2 cellular contexts compared by ENCODE assay signal in the genomic region with DNA sequence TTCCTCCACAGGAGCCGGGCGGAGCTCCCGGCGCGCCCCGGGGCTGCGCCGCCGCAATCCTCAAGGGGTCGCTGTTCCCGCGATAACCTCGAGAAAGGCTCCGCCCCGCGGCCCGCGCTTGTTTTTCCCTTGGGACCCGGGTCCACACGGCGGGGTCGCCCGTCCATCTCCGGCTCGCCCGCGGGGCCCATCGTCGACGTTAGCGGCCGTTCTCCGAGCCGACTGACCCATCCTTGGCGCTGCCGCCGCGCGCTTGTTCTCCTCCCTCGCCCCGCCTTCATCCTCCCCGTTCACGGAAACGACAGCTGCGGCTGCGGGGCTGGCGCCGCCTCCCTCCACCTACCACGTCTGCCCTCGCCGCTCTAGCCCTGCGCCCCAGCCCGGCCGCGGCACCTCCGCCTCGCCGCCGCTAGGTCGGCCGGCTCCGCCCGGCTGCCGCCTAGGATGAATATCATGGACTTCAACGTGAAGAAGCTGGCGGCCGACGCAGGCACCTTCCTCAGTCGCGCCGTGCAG.
A peak's percentile ranks its signal among the peaks of the same experiment; 100 is the strongest.
TF ChIP-seq lines count a peak whose summit lies in the region.

SH3GLB1 (plus strand) TSS at position 121 of the 516 bp plus-strand sequence; CDS start at position 445, 324 bp downstream.

TF ChIP-seq in A549, 52 proteins besides CTCF, POLR2A, EP300 and RAD21 (continued from another document and continues in another):
- TF ChIP-seq HES2 (IDR thresholded peaks at IDR 0.05): no peak
- no peak for TF ChIP-seq POLR2AphosphoS2 (conservative IDR thresholded peaks at IDR 0.05; ENCODE audit: low read length)
- TF ChIP-seq RCOR1 (IDR thresholded peaks at IDR 0.05; ENCODE audit: low read depth, low read length): no peak
- TF ChIP-seq, protein P1, sequence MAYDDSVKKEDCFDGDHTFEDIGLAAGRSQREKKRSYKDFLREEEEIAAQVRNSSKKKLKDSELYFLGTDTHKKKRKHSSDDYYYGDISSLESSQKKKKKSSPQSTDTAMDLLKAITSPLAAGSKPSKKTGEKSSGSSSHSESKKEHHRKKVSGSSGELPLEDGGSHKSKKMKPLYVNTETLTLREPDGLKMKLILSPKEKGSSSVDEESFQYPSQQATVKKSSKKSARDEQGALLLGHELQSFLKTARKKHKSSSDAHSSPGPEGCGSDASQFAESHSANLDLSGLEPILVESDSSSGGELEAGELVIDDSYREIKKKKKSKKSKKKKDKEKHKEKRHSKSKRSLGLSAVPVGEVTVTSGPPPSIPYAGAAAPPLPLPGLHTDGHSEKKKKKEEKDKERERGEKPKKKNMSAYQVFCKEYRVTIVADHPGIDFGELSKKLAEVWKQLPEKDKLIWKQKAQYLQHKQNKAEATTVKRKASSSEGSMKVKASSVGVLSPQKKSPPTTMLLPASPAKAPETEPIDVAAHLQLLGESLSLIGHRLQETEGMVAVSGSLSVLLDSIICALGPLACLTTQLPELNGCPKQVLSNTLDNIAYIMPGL (CRISPR knock-in tag; IDR thresholded peaks at IDR 0.05; ENCODE audit: borderline replicate concordance): no peak
- no peak for TF ChIP-seq HOXA7 (CRISPR knock-in tag; IDR thresholded peaks at IDR 0.05)
- TF ChIP-seq PHF8 (IDR thresholded peaks at IDR 0.05; ENCODE audit: borderline replicate concordance, low read depth): no peak; the same call in 1 of the 2 replicates
- peak; percentile 41; the same call in 2 of the 3 replicates for TF ChIP-seq SMC3 (IDR thresholded peaks at IDR 0.05)
- no peak for TF ChIP-seq NR3C1 (IDR thresholded peaks at IDR 0.05)
- TF ChIP-seq CBX2 (IDR thresholded peaks at IDR 0.05; ENCODE audit: borderline replicate concordance, low read depth): no peak
- TF ChIP-seq ZSCAN20 (CRISPR knock-in tag; IDR thresholded peaks at IDR 0.05): no peak
- peak; percentile 41 for TF ChIP-seq CHD2 (IDR thresholded peaks at IDR 0.05; ENCODE audit: low read length, partially characterized antibody)
- no peak for TF ChIP-seq MYC (IDR thresholded peaks at IDR 0.05; ENCODE audit: borderline replicate concordance, low read length)
- TF ChIP-seq JUNB (IDR thresholded peaks at IDR 0.05): no peak
- TF ChIP-seq ZFP36 (IDR thresholded peaks at IDR 0.05; ENCODE audit: borderline replicate concordance, partially characterized antibody): no peak
- TF ChIP-seq CEBPB (IDR thresholded peaks at IDR 0.05): no peak
- TF ChIP-seq HEYL (CRISPR knock-in tag; IDR thresholded peaks at IDR 0.05): no peak
- TF ChIP-seq, protein P2, sequence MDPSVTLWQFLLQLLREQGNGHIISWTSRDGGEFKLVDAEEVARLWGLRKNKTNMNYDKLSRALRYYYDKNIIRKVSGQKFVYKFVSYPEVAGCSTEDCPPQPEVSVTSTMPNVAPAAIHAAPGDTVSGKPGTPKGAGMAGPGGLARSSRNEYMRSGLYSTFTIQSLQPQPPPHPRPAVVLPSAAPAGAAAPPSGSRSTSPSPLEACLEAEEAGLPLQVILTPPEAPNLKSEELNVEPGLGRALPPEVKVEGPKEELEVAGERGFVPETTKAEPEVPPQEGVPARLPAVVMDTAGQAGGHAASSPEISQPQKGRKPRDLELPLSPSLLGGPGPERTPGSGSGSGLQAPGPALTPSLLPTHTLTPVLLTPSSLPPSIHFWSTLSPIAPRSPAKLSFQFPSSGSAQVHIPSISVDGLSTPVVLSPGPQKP (IDR thresholded peaks at IDR 0.05; ENCODE audit: low read depth, low read length): no peak
- no peak for TF ChIP-seq RARB (CRISPR knock-in tag; IDR thresholded peaks at IDR 0.05)
- no peak for TF ChIP-seq FOSL2 (IDR thresholded peaks at IDR 0.05)
- TF ChIP-seq FOSL2 (CRISPR knock-in tag; IDR thresholded peaks at IDR 0.05): no peak
- peak; percentile 41 to 59; a peak in 3 of 5 replicates for TF ChIP-seq JUN (IDR thresholded peaks at IDR 0.05)
- no peak for TF ChIP-seq EHF (CRISPR knock-in tag; IDR thresholded peaks at IDR 0.05)
- TF ChIP-seq, protein P3, sequence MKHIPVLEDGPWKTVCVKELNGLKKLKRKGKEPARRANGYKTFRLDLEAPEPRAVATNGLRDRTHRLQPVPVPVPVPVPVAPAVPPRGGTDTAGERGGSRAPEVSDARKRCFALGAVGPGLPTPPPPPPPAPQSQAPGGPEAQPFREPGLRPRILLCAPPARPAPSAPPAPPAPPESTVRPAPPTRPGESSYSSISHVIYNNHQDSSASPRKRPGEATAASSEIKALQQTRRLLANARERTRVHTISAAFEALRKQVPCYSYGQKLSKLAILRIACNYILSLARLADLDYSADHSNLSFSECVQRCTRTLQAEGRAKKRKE (CRISPR knock-in tag; IDR thresholded peaks at IDR 0.05; ENCODE audit: low read depth): no peak
- no peak for TF ChIP-seq CBX8 (IDR thresholded peaks at IDR 0.05)
- TF ChIP-seq, protein P4, sequence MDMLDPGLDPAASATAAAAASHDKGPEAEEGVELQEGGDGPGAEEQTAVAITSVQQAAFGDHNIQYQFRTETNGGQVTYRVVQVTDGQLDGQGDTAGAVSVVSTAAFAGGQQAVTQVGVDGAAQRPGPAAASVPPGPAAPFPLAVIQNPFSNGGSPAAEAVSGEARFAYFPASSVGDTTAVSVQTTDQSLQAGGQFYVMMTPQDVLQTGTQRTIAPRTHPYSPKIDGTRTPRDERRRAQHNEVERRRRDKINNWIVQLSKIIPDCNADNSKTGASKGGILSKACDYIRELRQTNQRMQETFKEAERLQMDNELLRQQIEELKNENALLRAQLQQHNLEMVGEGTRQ (IDR thresholded peaks at IDR 0.05): no peak
- no peak for TF ChIP-seq CHD4 (IDR thresholded peaks at IDR 0.05; ENCODE audit: borderline replicate concordance)
- no peak for TF ChIP-seq TFCP2L1 (CRISPR knock-in tag; IDR thresholded peaks at IDR 0.05)
- TF ChIP-seq, protein P5, sequence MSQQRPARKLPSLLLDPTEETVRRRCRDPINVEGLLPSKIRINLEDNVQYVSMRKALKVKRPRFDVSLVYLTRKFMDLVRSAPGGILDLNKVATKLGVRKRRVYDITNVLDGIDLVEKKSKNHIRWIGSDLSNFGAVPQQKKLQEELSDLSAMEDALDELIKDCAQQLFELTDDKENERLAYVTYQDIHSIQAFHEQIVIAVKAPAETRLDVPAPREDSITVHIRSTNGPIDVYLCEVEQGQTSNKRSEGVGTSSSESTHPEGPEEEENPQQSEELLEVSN (IDR thresholded peaks at IDR 0.05; ENCODE audit: borderline replicate concordance, low read depth): no peak
- TF ChIP-seq EHMT2 (IDR thresholded peaks at IDR 0.05; ENCODE audit: low read depth): no peak

TF ChIP-seq in GM12878, 131 proteins besides CTCF, POLR2A, EP300 and RAD21 (continued from another document and continues in another):
- TF ChIP-seq FOXM1 (IDR thresholded peaks at IDR 0.05; ENCODE audit: low read depth, low read length): peak; percentile 67; the same call in 1 of the 2 replicates
- peak; percentile 73; the same call in 1 of the 2 replicates for TF ChIP-seq RBBP5 (conservative IDR thresholded peaks at IDR 0.05)
- TF ChIP-seq NBN (IDR thresholded peaks at IDR 0.05): peak; percentile 87; the same call in 1 of the 2 replicates
- TF ChIP-seq BACH1 (IDR thresholded peaks at IDR 0.05; ENCODE audit: borderline replicate concordance): peak; percentile 30
- 0 out of 2 replicates have a peak, but pooled peaks have one; percentile 3 for TF ChIP-seq MEF2A (IDR thresholded peaks at IDR 0.05; ENCODE audit: insufficient read depth, low read depth, low read length)
- no peak for TF ChIP-seq NRF1 (conservative IDR thresholded peaks at IDR 0.05; ENCODE audit: low read depth, low read length)
- peak; percentile 12; the same call in 1 of the 2 replicates for TF ChIP-seq SMC3 (IDR thresholded peaks at IDR 0.05; ENCODE audit: borderline replicate concordance, low read length)
- TF ChIP-seq, protein P6, sequence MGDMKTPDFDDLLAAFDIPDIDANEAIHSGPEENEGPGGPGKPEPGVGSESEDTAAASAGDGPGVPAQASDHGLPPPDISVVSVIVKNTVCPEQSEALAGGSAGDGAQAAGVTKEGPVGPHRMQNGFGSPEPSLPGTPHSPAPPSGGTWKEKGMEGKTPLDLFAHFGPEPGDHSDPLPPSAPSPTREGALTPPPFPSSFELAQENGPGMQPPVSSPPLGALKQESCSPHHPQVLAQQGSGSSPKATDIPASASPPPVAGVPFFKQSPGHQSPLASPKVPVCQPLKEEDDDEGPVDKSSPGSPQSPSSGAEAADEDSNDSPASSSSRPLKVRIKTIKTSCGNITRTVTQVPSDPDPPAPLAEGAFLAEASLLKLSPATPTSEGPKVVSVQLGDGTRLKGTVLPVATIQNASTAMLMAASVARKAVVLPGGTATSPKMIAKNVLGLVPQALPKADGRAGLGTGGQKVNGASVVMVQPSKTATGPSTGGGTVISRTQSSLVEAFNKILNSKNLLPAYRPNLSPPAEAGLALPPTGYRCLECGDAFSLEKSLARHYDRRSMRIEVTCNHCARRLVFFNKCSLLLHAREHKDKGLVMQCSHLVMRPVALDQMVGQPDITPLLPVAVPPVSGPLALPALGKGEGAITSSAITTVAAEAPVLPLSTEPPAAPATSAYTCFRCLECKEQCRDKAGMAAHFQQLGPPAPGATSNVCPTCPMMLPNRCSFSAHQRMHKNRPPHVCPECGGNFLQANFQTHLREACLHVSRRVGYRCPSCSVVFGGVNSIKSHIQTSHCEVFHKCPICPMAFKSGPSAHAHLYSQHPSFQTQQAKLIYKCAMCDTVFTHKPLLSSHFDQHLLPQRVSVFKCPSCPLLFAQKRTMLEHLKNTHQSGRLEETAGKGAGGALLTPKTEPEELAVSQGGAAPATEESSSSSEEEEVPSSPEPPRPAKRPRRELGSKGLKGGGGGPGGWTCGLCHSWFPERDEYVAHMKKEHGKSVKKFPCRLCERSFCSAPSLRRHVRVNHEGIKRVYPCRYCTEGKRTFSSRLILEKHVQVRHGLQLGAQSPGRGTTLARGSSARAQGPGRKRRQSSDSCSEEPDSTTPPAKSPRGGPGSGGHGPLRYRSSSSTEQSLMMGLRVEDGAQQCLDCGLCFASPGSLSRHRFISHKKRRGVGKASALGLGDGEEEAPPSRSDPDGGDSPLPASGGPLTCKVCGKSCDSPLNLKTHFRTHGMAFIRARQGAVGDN (IDR thresholded peaks at IDR 0.05): no peak
- no peak for TF ChIP-seq TBL1XR1 (IDR thresholded peaks at IDR 0.05; ENCODE audit: low read depth, low read length)
- no peak; a peak in 1 of 4 replicates for TF ChIP-seq IKZF2 (IDR thresholded peaks at IDR 0.05)
- no peak for TF ChIP-seq RFX5 (IDR thresholded peaks at IDR 0.05; ENCODE audit: low read depth, low read length)
- TF ChIP-seq, protein P7, sequence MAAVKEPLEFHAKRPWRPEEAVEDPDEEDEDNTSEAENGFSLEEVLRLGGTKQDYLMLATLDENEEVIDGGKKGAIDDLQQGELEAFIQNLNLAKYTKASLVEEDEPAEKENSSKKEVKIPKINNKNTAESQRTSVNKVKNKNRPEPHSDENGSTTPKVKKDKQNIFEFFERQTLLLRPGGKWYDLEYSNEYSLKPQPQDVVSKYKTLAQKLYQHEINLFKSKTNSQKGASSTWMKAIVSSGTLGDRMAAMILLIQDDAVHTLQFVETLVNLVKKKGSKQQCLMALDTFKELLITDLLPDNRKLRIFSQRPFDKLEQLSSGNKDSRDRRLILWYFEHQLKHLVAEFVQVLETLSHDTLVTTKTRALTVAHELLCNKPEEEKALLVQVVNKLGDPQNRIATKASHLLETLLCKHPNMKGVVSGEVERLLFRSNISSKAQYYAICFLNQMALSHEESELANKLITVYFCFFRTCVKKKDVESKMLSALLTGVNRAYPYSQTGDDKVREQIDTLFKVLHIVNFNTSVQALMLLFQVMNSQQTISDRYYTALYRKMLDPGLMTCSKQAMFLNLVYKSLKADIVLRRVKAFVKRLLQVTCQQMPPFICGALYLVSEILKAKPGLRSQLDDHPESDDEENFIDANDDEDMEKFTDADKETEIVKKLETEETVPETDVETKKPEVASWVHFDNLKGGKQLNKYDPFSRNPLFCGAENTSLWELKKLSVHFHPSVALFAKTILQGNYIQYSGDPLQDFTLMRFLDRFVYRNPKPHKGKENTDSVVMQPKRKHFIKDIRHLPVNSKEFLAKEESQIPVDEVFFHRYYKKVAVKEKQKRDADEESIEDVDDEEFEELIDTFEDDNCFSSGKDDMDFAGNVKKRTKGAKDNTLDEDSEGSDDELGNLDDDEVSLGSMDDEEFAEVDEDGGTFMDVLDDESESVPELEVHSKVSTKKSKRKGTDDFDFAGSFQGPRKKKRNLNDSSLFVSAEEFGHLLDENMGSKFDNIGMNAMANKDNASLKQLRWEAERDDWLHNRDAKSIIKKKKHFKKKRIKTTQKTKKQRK (IDR thresholded peaks at IDR 0.05; ENCODE audit: low read depth, low read length): no peak
- TF ChIP-seq YY1 (IDR thresholded peaks at IDR 0.05; ENCODE audit: low read depth, low read length): 0 out of 2 replicates have a peak, but pooled peaks have one; percentile 7
- TF ChIP-seq BMI1 (IDR thresholded peaks at IDR 0.05; ENCODE audit: borderline replicate concordance): no peak
- TF ChIP-seq CHD1 (IDR thresholded peaks at IDR 0.05; ENCODE audit: low read depth, low read length): no peak
- TF ChIP-seq NR2F1 (conservative IDR thresholded peaks at IDR 0.05): no peak; the same call in 1 of the 2 replicates
- TF ChIP-seq DPF2 (IDR thresholded peaks at IDR 0.05): peak; percentile 76
- TF ChIP-seq MAX (IDR thresholded peaks at IDR 0.05; ENCODE audit: low read depth, low read length): peak; percentile 18; the same call in 1 of the 2 replicates
- peak; percentile 89 for TF ChIP-seq HDGF (IDR thresholded peaks at IDR 0.05)
- TF ChIP-seq MLLT1 (IDR thresholded peaks at IDR 0.05): no peak
- TF ChIP-seq, protein P8, sequence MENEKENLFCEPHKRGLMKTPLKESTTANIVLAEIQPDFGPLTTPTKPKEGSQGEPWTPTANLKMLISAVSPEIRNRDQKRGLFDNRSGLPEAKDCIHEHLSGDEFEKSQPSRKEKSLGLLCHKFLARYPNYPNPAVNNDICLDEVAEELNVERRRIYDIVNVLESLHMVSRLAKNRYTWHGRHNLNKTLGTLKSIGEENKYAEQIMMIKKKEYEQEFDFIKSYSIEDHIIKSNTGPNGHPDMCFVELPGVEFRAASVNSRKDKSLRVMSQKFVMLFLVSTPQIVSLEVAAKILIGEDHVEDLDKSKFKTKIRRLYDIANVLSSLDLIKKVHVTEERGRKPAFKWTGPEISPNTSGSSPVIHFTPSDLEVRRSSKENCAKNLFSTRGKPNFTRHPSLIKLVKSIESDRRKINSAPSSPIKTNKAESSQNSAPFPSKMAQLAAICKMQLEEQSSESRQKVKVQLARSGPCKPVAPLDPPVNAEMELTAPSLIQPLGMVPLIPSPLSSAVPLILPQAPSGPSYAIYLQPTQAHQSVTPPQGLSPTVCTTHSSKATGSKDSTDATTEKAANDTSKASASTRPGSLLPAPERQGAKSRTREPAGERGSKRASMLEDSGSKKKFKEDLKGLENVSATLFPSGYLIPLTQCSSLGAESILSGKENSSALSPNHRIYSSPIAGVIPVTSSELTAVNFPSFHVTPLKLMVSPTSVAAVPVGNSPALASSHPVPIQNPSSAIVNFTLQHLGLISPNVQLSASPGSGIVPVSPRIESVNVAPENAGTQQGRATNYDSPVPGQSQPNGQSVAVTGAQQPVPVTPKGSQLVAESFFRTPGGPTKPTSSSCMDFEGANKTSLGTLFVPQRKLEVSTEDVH (IDR thresholded peaks at IDR 0.05; ENCODE audit: low read depth, partially characterized antibody): no peak
- no peak; the same call in 1 of the 2 replicates for TF ChIP-seq EED (IDR thresholded peaks at IDR 0.05; ENCODE audit: low read depth)
- TF ChIP-seq MYC (IDR thresholded peaks at IDR 0.05; ENCODE audit: insufficient read depth, insufficient read length, insufficient replicate concordance, low read length, severe bottlenecking): peak; percentile 57
